16 cellular contexts compared by ENCODE assay signal in the genomic region with DNA sequence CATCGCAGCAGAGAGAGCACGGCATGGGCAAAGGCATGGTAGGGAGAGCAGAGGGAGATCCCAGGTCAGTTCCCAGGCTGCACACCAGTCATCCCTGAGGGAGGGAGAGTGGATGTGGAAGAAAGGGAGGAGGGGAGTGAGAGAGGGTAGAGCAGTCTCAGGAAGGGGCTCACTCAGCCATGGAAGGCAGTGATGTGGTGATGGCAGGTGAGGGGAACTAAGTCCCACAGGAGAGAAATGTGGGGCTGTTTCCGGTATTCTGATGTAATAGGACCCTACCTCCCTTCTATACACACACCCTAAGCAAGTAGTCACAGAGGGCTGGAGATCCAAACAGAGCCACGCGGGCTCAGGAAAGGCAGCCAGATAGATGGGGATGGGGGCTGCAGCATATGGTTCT.
DNase-seq lines count a peak whose midpoint lies in the region; TF ChIP-seq lines count a peak whose summit lies in the region.
"Had no signal": no experiment of that assay in that cellular context is flagged by ENCODE, and none has a peak within 500 bp of the region (broad histone marks: within the 10 kb centered on the region; RNA-seq: fewer than 3 reads in every experiment).

No MANE protein-coding gene starts in this region.

- no peaks in the 10 kb centered on the region for H3F3A ChIP-seq in neural progenitor cell (ENCODE audit: low read depth)
- H3F3A ChIP-seq in GM23248 (ENCODE audit: insufficient read depth), result no peaks in the 10 kb centered on the region

- no peak overlapping the region for H2BK12ac ChIP-seq in mesenchymal stem cell (ENCODE audit: low read length in 2 of 2)

- H3K36me3 Mint-ChIP-seq in neural progenitor cell, result no peaks in the 10 kb centered on the region

- intact Hi-C loops in OCI-LY7 (cut with micrococcal nuclease; ENCODE audit: unreplicated experiment), result no loop called here

- peak overlapping the region; percentile 70 for H4K91ac ChIP-seq in mesenchymal stem cell (ENCODE audit: low read length)

- 93% methylated on average over 4 of the region's 5 CpGs for WGBS in mesenchymal stem cell
- 91 to 92% methylated on average over 5 of the region's 5 CpGs for whole genome bisulfite sequencing in GM23248 (ENCODE audit: low coverage in 1 of 2, low lambda C conversion rate in 2 of 2, missing lambda C conversion rate in 2 of 2), 2 experiments

- BruUV-seq in OCI-LY7 (replicated peaks; lab: Mats Ljungman, UMichigan), result no TSS peak

- TF ChIP-seq CTCF in OCI-LY7 (conservative IDR thresholded peaks at IDR 0.05; ENCODE audit: low read length) (no peak), neural progenitor cell (IDR thresholded peaks at IDR 0.05) (no peak)

- no peaks in the 10 kb centered on the region for H3K4me1 Mint-ChIP-seq in neural progenitor cell
- H3K4me1 Mint-ChIP-seq: GM23338 had no signal

- no peak overlapping the region for H3K23ac ChIP-seq in mesenchymal stem cell (ENCODE audit: low read length in 2 of 2)

- H3K9me3 Mint-ChIP-seq in neural progenitor cell, result peaks cover 4% of the 10 kb centered on the region
- H3K9me3 Mint-ChIP-seq: CD4-positive, alpha-beta T cell; GM23338 had no signal

- no peak overlapping the region for H2BK5ac ChIP-seq in mesenchymal stem cell (ENCODE audit: low read depth, low read length, poor library complexity, severe bottlenecking)

- H4K20me1 ChIP-seq in OCI-LY7 (ENCODE audit: insufficient read depth, low read length), result no peaks in the 10 kb centered on the region
- no peaks in the 10 kb centered on the region for H4K20me1 ChIP-seq in neural progenitor cell (ENCODE audit: low read depth)
- H4K20me1 ChIP-seq in GM23248 (ENCODE audit: insufficient read depth), result no peaks in the 10 kb centered on the region

- H3K27me3 ChIP-seq in mesenchymal stem cell (ENCODE audit: control insufficient read depth in 1 of 2, insufficient read depth in 1 of 2, low read length in 2 of 2) (peaks cover 0 to 11% of the 10 kb centered on the region in 2 experiments), neural progenitor cell (no peaks in the 10 kb centered on the region), GM23248 (replicated peaks; ENCODE audit: insufficient read depth) (no peaks in the 10 kb centered on the region)

- no peak overlapping the region for H3K4me3 Mint-ChIP-seq in neural progenitor cell
- H3K4me3 Mint-ChIP-seq: CD4-positive, alpha-beta T cell; GM23338 had no signal

- DNase-seq in OCI-LY7 (ENCODE audit: low spot score) (peak; percentile 71), mesenchymal stem cell (no peak), neural progenitor cell (ENCODE audit: low spot score) (no peak), GM23248 (no peak), AG08395 (ENCODE audit: low spot score) (no peak), NCI-H2171 (lab: John Stamatoyannopoulos, UW) (no peak)
- no peak for DNase-seq in activated T-cell treated with anti-CD3 and anti-CD28 coated beads, Interleukin-2, amount 50 U/mL, for 48 hours
- DNase-seq: Caco-2; CD4-positive, alpha-beta T cell; H7; IMR-90 had no signal

- H3K36me3 ChIP-seq in OCI-LY7 (ENCODE audit: insufficient read depth, low read length) (no peaks in the 10 kb centered on the region), mesenchymal stem cell (ENCODE audit: control insufficient read depth in 1 of 2, insufficient read depth in 2 of 2, low read depth in 1 of 2, low read length in 2 of 2) (no peaks in the 10 kb centered on the region), neural progenitor cell (no peaks in the 10 kb centered on the region), GM23248 (ENCODE audit: low read depth) (no peaks in the 10 kb centered on the region)

- peak overlapping the region; percentile 55 for H3K27ac Mint-ChIP-seq in neural progenitor cell
- H3K27ac Mint-ChIP-seq: CD4-positive, alpha-beta T cell; GM23338 had no signal

- no peak overlapping the region for H3K14ac ChIP-seq in mesenchymal stem cell (ENCODE audit: low read length in 2 of 2)

- no peak overlapping the region for H4K8ac ChIP-seq in mesenchymal stem cell (ENCODE audit: low read length)

- no peak overlapping the region for H3K4ac ChIP-seq in mesenchymal stem cell (ENCODE audit: low read depth in 1 of 2, low read length in 2 of 2)

- no peaks in the 10 kb centered on the region for H3K79me1 ChIP-seq in mesenchymal stem cell (replicated peaks; ENCODE audit: low read length, poor library complexity, severe bottlenecking)

- no peak overlapping the region for H3K18ac ChIP-seq in mesenchymal stem cell (ENCODE audit: low read depth in 1 of 2, low read length in 2 of 2)

- H3K27ac ChIP-seq in OCI-LY7 (ENCODE audit: low read depth, low read length, poor library complexity, severe bottlenecking) (peak overlapping the region; percentile 56), mesenchymal stem cell (ENCODE audit: low read length, poor library complexity, severe bottlenecking) (no peak overlapping the region), neural progenitor cell (no peak overlapping the region), GM23248 (no peak overlapping the region)
- H3K27ac ChIP-seq: A549, C4-2B, HL-60 had no signal

- H2BK120ac ChIP-seq in mesenchymal stem cell (ENCODE audit: low read depth, low read length), result no peak overlapping the region

- H2AK5ac ChIP-seq in mesenchymal stem cell (ENCODE audit: low read length, severe bottlenecking), result no peak overlapping the region

- H2AFZ ChIP-seq in OCI-LY7 (ENCODE audit: low read length), result no peak overlapping the region; the same call in 1 of the 2 replicates
- H2AFZ ChIP-seq in mesenchymal stem cell (ENCODE audit: low read depth, low read length), result no peak overlapping the region
- H2AFZ ChIP-seq in neural progenitor cell (replicated peaks), result no peak overlapping the region
- no peak overlapping the region for H2AFZ ChIP-seq in GM23248
- H2AFZ ChIP-seq: GM23338 had no signal

- H3K9ac ChIP-seq in mesenchymal stem cell (ENCODE audit: low read length) (no peak overlapping the region), neural progenitor cell (no peak overlapping the region), GM23248 (no peak overlapping the region)

- H3K79me2 ChIP-seq in OCI-LY7 (ENCODE audit: insufficient read depth, low read depth, low read length), result no peaks in the 10 kb centered on the region
- H3K79me2 ChIP-seq in neural progenitor cell (ENCODE audit: low read depth), result no peaks in the 10 kb centered on the region
- no peaks in the 10 kb centered on the region for H3K79me2 ChIP-seq in GM23248 (ENCODE audit: insufficient read depth)

- CTCF ChIA-PET in OCI-LY7 (lab: Charles Lee; ENCODE audit: unreplicated experiment), result no interaction called here

- no peak overlapping the region for H2BK15ac ChIP-seq in mesenchymal stem cell (ENCODE audit: low read depth, poor library complexity, severe bottlenecking)

- H3K4me1 ChIP-seq in OCI-LY7 (ENCODE audit: insufficient read depth, low read length, poor library complexity, severe bottlenecking) (peaks cover 81% of the 10 kb centered on the region), mesenchymal stem cell (ENCODE audit: control insufficient read depth, insufficient read depth, low read depth, low read length) (no peaks in the 10 kb centered on the region), neural progenitor cell (no peaks in the 10 kb centered on the region), GM23248 (ENCODE audit: insufficient read depth) (no peaks in the 10 kb centered on the region)
- H3K4me1 ChIP-seq: A549, Caco-2 had no signal

- no peaks in the 10 kb centered on the region for H3K9me3 ChIP-seq in OCI-LY7 (ENCODE audit: low read length)
- no peaks in the 10 kb centered on the region for H3K9me3 ChIP-seq in mesenchymal stem cell (ENCODE audit: control insufficient read depth, low read length)
- H3K9me3 ChIP-seq in neural progenitor cell (ENCODE audit: low read depth), result no peaks in the 10 kb centered on the region
- H3K9me3 ChIP-seq in GM23248 (ENCODE audit: low read depth), result no peaks in the 10 kb centered on the region
- H3K9me3 ChIP-seq: A549, Caco-2 had no signal

- H3K4me2 ChIP-seq in OCI-LY7 (ENCODE audit: low read length), result peak overlapping the region; percentile 61
- no peak overlapping the region for H3K4me2 ChIP-seq in mesenchymal stem cell (ENCODE audit: low read length, poor library complexity, severe bottlenecking)
- no peak overlapping the region for H3K4me2 ChIP-seq in neural progenitor cell
- H3K4me2 ChIP-seq in GM23248 (ENCODE audit: unreplicated experiment), result no peak overlapping the region
- H3K4me2 ChIP-seq: A549, GM23338 had no signal

- no peaks in the 10 kb centered on the region for H3K27me3 Mint-ChIP-seq in neural progenitor cell (ENCODE audit: insufficient read depth, low read depth)
- H3K27me3 Mint-ChIP-seq: CD4-positive, alpha-beta T cell had no signal

- H3K9me2 ChIP-seq in OCI-LY7 (ENCODE audit: insufficient read depth, low read length), result no peaks in the 10 kb centered on the region
- no peaks in the 10 kb centered on the region for H3K9me2 ChIP-seq in GM23248 (ENCODE audit: insufficient read depth)

- peak overlapping the region; percentile 3 for H3K4me3 ChIP-seq in OCI-LY7 (ENCODE audit: low read depth, low read length, poor library complexity, severe bottlenecking)
- H3K4me3 ChIP-seq in mesenchymal stem cell (ENCODE audit: insufficient read depth in 1 of 2, low read depth in 1 of 2, low read length in 2 of 2), result no peak overlapping the region
- H3K4me3 ChIP-seq in neural progenitor cell, result no peak overlapping the region
- H3K4me3 ChIP-seq in GM23248, result no peak overlapping the region
- H3K4me3 ChIP-seq: A549, GM23338, K562 had no signal

- in situ Hi-C loops in GM23248 (cut with MboI), result no loop called here

- POLR2A ChIA-PET in OCI-LY7 (lab: Charles Lee), result interaction anchor here (1.3 kb wide), 1 partner anchor 26 kb away, joined by 3 read pairs; no protein-coding TSS in a partner anchor
